In genomic region chr15:67210555-67211168, GRCh38 we compare ENCODE assay signal across 1 cellular context.
TF ChIP-seq lines count a peak whose summit lies in the region.

No MANE protein-coding gene starts in this region.

TF ChIP-seq in H1, 55 proteins besides CTCF, POLR2A, EP300 and RAD21:
- TF ChIP-seq SIN3A (conservative IDR thresholded peaks at IDR 0.05 in 1 of 2, IDR thresholded peaks at IDR 0.05 in 1 of 2; ENCODE audit: low read depth in 1 of 2, low read length in 2 of 2) = no peak
- peak; percentile 62; the same call in 1 of the 2 replicates for TF ChIP-seq MAFK (IDR thresholded peaks at IDR 0.05; ENCODE audit: low read depth, low read length)
- no peak for TF ChIP-seq NRF1 (IDR thresholded peaks at IDR 0.05; ENCODE audit: low read depth, low read length)
- no peak for TF ChIP-seq RBBP5 (IDR thresholded peaks at IDR 0.05; ENCODE audit: borderline replicate concordance, low read depth, low read length)
- TF ChIP-seq ATF3 (IDR thresholded peaks at IDR 0.05; ENCODE audit: insufficient read depth, low read depth, low read length) = no peak
